ENCODE assay signal across 29 cellular contexts in genomic region chr3:122864498-122864897, GRCh38.
"Had no signal": no experiment of that assay in that cellular context is flagged by ENCODE, and none has a peak within 500 bp of the region (broad histone marks: within the 10 kb centered on the region; RNA-seq: fewer than 3 reads in every experiment).

No MANE protein-coding gene starts in this region.

- H3K36me3 ChIP-seq: Peyer's patch had no signal

- H3K36me3 Mint-ChIP-seq: activated naive CD4-positive, alpha-beta T cell treated with anti-CD3 and anti-CD28 coated beads, Interleukin-2, amount 50 U/mL, for 72 hours; WTC11 had no signal

- DNase-seq: activated CD4-positive, alpha-beta memory T cell treated with anti-CD3 and anti-CD28 coated beads for 36 hours; activated CD4-positive, alpha-beta T cell treated with anti-CD3 and anti-CD28 coated beads, Interleukin-2, amount 10 ng/mL, durations not matched to agents 7 days and 5 days; activated CD4-positive, CD25-positive, alpha-beta regulatory T cell treated with anti-CD3 and anti-CD28 coated beads, Interleukin-2, amount 50 U/mL, for 72 hours; activated CD8-positive, alpha-beta memory T cell treated with anti-CD3 and anti-CD28 coated beads for 24 hours; activated effector memory CD4-positive, alpha-beta T cell treated with anti-CD3 and anti-CD28 coated beads, Interleukin-2, amount 50 U/mL, for 16 hours; activated naive CD4-positive, alpha-beta T cell treated with Interleukin-2 at 50 U/mL for 16 hours; activated naive CD8-positive, alpha-beta T cell treated with anti-CD3 and anti-CD28 coated beads, Interleukin-2, amount 50 U/mL, for 24 hours; activated T-cell treated with anti-CD3 and anti-CD28 coated beads, Interleukin-2, amount 50 U/mL, for 4 hours; amniotic stem cell; body of pancreas; central memory CD4-positive, alpha-beta T cell; NCI-H1092 treated with DMSO at 0.1 percent for 48 hours; NCI-H1417 treated with DMSO at 0.1 percent for 48 hours; NCI-H1694; NCI-H2029; NCI-H2107; NCI-H2171 treated with DMSO at 0.1 percent for 48 hours; NCI-H345; NCI-H510A treated with DMSO at 0.1 percent for 48 hours; NCI-H69; NK-92 treated with Interleukin-12 subunit alpha and Interleukin-12 subunit beta, amount 100 ng/mL, for 24 hours; OCI-M1; Peyer's patch; Right ventricle myocardium superior had no signal

- H3K27ac ChIP-seq: ascending aorta, body of pancreas, Peyer's patch, RWPE1 had no signal

- H3K4me3 Mint-ChIP-seq: activated CD4-positive, alpha-beta memory T cell treated with anti-CD3 and anti-CD28 coated beads for 36 hours; activated CD4-positive, alpha-beta T cell treated with anti-CD3 and anti-CD28 coated beads, Interleukin-2, amount 10 ng/mL, durations not matched to agents 7 days and 5 days; activated naive CD8-positive, alpha-beta T cell treated with anti-CD3 and anti-CD28 coated beads, Interleukin-2, amount 50 U/mL, for 24 hours; activated T-cell treated with anti-CD3 and anti-CD28 coated beads, Interleukin-2, amount 50 U/mL, for 4 hours; T-helper 1 cell treated with Interleukin-12 subunit alpha and Interleukin-12 subunit beta and Interleukin-4 antibody, amounts not matched to agents 30 μg/mL and 1 μg/mL, for 36 hours; WTC11 had no signal

- H3K4me1 ChIP-seq: ascending aorta, body of pancreas, Peyer's patch had no signal

- H3K9me3 Mint-ChIP-seq: activated CD4-positive, alpha-beta memory T cell treated with anti-CD3 and anti-CD28 coated beads for 36 hours; activated CD4-positive, alpha-beta T cell treated with anti-CD3 and anti-CD28 coated beads, Interleukin-2, amount 10 ng/mL, durations not matched to agents 7 days and 5 days; activated naive CD4-positive, alpha-beta T cell treated with anti-CD3 and anti-CD28 coated beads, Interleukin-2, amount 50 U/mL, for 72 hours; activated naive CD8-positive, alpha-beta T cell treated with anti-CD3 and anti-CD28 coated beads, Interleukin-2, amount 50 U/mL, for 24 hours; activated T-cell treated with anti-CD3 and anti-CD28 coated beads, Interleukin-2, amount 50 U/mL, for 4 hours; T-helper 1 cell treated with Interleukin-12 subunit alpha and Interleukin-12 subunit beta and Interleukin-4 antibody, amounts not matched to agents 30 μg/mL and 1 μg/mL, for 36 hours; WTC11 had no signal

- H3K4me1 Mint-ChIP-seq: activated CD4-positive, alpha-beta T cell treated with anti-CD3 and anti-CD28 coated beads, Interleukin-2, amount 10 ng/mL, durations not matched to agents 7 days and 5 days; activated naive CD8-positive, alpha-beta T cell treated with anti-CD3 and anti-CD28 coated beads, Interleukin-2, amount 50 U/mL, for 24 hours; WTC11 had no signal

- H3K27me3 ChIP-seq: ascending aorta, body of pancreas, Peyer's patch had no signal

- H3K4me3 ChIP-seq: ascending aorta, body of pancreas, Peyer's patch had no signal

- H3K9me3 ChIP-seq: ascending aorta, body of pancreas, Peyer's patch had no signal

- H3K27me3 Mint-ChIP-seq: activated CD4-positive, alpha-beta memory T cell treated with anti-CD3 and anti-CD28 coated beads for 36 hours; activated CD4-positive, alpha-beta T cell treated with anti-CD3 and anti-CD28 coated beads, Interleukin-2, amount 10 ng/mL, durations not matched to agents 7 days and 5 days; activated naive CD8-positive, alpha-beta T cell treated with anti-CD3 and anti-CD28 coated beads, Interleukin-2, amount 50 U/mL, for 24 hours had no signal

- ATAC-seq: activated naive CD4-positive, alpha-beta T cell treated with anti-CD3 and anti-CD28 coated beads, Interleukin-2, amount 50 U/mL, for 72 hours; activated naive CD8-positive, alpha-beta T cell treated with anti-CD3 and anti-CD28 coated beads, Interleukin-2, amount 50 U/mL, for 24 hours; activated T-cell treated with anti-CD3 and anti-CD28 coated beads, Interleukin-2, amount 50 U/mL, for 4 hours; body of pancreas; WTC11 had no signal

- H3K27ac Mint-ChIP-seq: activated CD4-positive, alpha-beta memory T cell treated with anti-CD3 and anti-CD28 coated beads for 36 hours; activated CD4-positive, alpha-beta T cell treated with anti-CD3 and anti-CD28 coated beads, Interleukin-2, amount 10 ng/mL, durations not matched to agents 7 days and 5 days; activated naive CD4-positive, alpha-beta T cell treated with anti-CD3 and anti-CD28 coated beads, Interleukin-2, amount 50 U/mL, for 72 hours; activated naive CD8-positive, alpha-beta T cell treated with anti-CD3 and anti-CD28 coated beads, Interleukin-2, amount 50 U/mL, for 24 hours; T-helper 1 cell treated with Interleukin-12 subunit alpha and Interleukin-12 subunit beta and Interleukin-4 antibody, amounts not matched to agents 30 μg/mL and 1 μg/mL, for 36 hours; WTC11 had no signal
